1 cellular context compared by ENCODE assay signal in the genomic region with DNA sequence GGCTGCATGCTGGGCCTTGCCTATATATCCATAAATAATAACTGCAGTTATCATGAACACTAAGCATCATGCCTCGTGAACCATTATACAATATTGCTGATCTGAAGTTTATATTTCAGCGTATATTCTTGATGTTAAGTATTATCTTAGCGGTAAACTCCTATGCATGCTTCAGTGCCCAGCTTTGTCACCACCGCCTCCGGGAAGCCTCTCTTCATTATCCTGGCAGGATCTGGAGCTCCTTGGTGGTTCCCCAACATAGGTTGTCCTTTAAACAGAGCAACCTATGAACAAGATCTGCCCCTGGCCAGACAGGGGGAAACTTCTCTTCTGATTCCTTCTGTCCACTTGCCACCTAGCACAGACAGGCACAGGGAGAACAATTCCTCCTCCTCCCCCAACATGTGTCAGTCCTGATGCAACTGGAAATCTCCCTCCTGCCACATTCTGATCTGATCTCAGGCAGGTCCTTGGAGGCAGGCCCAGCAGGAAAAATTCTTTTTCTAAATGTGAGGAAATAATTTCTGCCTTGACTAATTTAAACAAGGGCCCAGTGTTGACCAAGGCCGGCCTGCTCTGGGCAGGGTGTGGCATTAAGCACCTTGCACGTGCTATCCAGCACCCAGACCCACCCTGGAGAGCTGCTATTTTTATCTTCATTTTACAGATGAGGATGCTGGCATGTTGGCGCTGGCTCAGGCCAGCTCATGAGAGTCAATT.
TF ChIP-seq lines count a peak whose summit lies in the region.

No MANE protein-coding gene starts in this region.

TF ChIP-seq in endothelial cell of umbilical vein, 7 proteins besides CTCF, POLR2A, EP300 and RAD21:
- TF ChIP-seq, protein P1, sequence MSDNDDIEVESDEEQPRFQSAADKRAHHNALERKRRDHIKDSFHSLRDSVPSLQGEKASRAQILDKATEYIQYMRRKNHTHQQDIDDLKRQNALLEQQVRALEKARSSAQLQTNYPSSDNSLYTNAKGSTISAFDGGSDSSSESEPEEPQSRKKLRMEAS (IDR thresholded peaks at IDR 0.05; ENCODE audit: insufficient read depth, insufficient read length) = no peak
- TF ChIP-seq MYC (IDR thresholded peaks at IDR 0.05; ENCODE audit: low read depth, low read length) (no peak), POLR2AphosphoS5 (IDR thresholded peaks at IDR 0.05; ENCODE audit: insufficient read depth, low read depth, low read length) (no peak), EZH2 (IDR thresholded peaks at IDR 0.05; ENCODE audit: borderline replicate concordance, low read depth, low read length, severe bottlenecking) (no peak), JUN (IDR thresholded peaks at IDR 0.05; ENCODE audit: borderline replicate concordance, insufficient read depth, insufficient read length, low read depth) (no peak), GATA2 (IDR thresholded peaks at IDR 0.05; ENCODE audit: insufficient read depth, insufficient read length, low read depth, low read length) (no peak), FOS (IDR thresholded peaks at IDR 0.05; ENCODE audit: borderline replicate concordance, insufficient read depth, low read length) (no peak)
